Comparison of ENCODE assay signal across 8 cellular contexts in genomic region chr11:20131744-20132666, GRCh38. TPM values are rescaled to one million over a fixed set of nuclear protein-coding genes. Genes with fewer than 3 reads are reported as not detected.
A peak's percentile ranks its signal among the peaks of the same experiment; 100 is the strongest.
DNase-seq lines count a peak whose midpoint lies in the region; ATAC-seq and TF ChIP-seq lines count a peak whose summit lies in the region.

No MANE protein-coding gene starts in this region.

- ATAC-seq in lower lobe of right lung = peak; percentile 67 to 83
- no peak for ATAC-seq in GM21390 (IDR thresholded peaks at IDR 0.05; ENCODE audit: unreplicated experiment)

- H3K27ac ChIP-seq in duodenal mucosa (ENCODE audit: low read depth, low read length) (no peak overlapping the region), lower lobe of right lung (no peak overlapping the region)

- H3K9me3 ChIP-seq in duodenal mucosa (ENCODE audit: control insufficient read depth in 1 of 2, low read length in 2 of 2) = no peaks in the 10 kb centered on the region
- H3K9me3 ChIP-seq in lower lobe of right lung = no peaks in the 10 kb centered on the region

- H3K9ac ChIP-seq in duodenal mucosa (ENCODE audit: low read depth in 1 of 2, low read length in 2 of 2) = peak overlapping the region; percentile 29 to 35

- peaks cover 5 to 8% of the 10 kb centered on the region in 2 donors for H3K4me1 ChIP-seq in duodenal mucosa (ENCODE audit: control insufficient read depth in 1 of 2, insufficient read depth in 2 of 2, low read length in 2 of 2)
- peaks cover 10% of the 10 kb centered on the region for H3K4me1 ChIP-seq in lower lobe of right lung

- DNase-seq in NCI-H1417 (lab: John Stamatoyannopoulos, UW) (peak in 2 of 3 experiments; percentile 14 to 34), NCI-H1417 treated with DMSO at 0.1 percent for 48 hours (lab: John Stamatoyannopoulos, UW) (no peak), lower lobe of right lung (peak; percentile 63)
- DNase-seq in Jurkat, Clone E6-1 (ENCODE audit: low read depth, low spot score) = peak; percentile 15
- DNase-seq in activated CD4-positive, alpha-beta T cell treated with anti-CD3 and anti-CD28 coated beads for 48 hours = peak; percentile 64
- DNase-seq in stimulated activated CD8-positive, alpha-beta memory T cell treated with anti-CD3 and anti-CD28 coated beads, Interleukin-4, amount 100 ng/mL, for 48 hours = peak; percentile 73

- peak; percentile 84 for TF ChIP-seq CTCF in lower lobe of right lung (IDR thresholded peaks at IDR 0.05)

- intact Hi-C loops in lower lobe of right lung (cut with DNase I) = loop anchor here (10.0 kb wide), 1 partner anchor 187 kb away; no protein-coding TSS in a partner anchor

- H3K4me3 ChIP-seq in Jurkat, Clone E6-1 (ENCODE audit: low read length) = peak overlapping the region; percentile 43
- peak overlapping the region; percentile 71 to 78 for H3K4me3 ChIP-seq in duodenal mucosa (ENCODE audit: low read depth in 1 of 2, low read length in 2 of 2)
- peak overlapping the region; percentile 56 for H3K4me3 ChIP-seq in lower lobe of right lung

- H3K36me3 ChIP-seq in duodenal mucosa (ENCODE audit: control insufficient read depth in 1 of 2, insufficient read depth in 2 of 2, low read length in 2 of 2) (no peaks in the 10 kb centered on the region), lower lobe of right lung (no peaks in the 10 kb centered on the region)

- H3K27me3 ChIP-seq in duodenal mucosa (ENCODE audit: control insufficient read depth in 1 of 2, insufficient read depth in 2 of 2, low read length in 2 of 2) = peaks cover 6% of the 10 kb centered on the region in 2 donors
- H3K27me3 ChIP-seq in lower lobe of right lung (ENCODE audit: low read depth) = peaks cover 18% of the 10 kb centered on the region

RNA-seq across cellular contexts. Expression of gene DBX1, which starts 28.3 kb away (rescaled TPM):
- polyA plus RNA-seq in Jurkat, Clone E6-1 (2012; ENCODE audit: insufficient read depth, insufficient read length) = not detected
- not detected for total RNA-seq in lower lobe of right lung
